Comparison of ENCODE assay signal across 19 cellular contexts in the genomic region with DNA sequence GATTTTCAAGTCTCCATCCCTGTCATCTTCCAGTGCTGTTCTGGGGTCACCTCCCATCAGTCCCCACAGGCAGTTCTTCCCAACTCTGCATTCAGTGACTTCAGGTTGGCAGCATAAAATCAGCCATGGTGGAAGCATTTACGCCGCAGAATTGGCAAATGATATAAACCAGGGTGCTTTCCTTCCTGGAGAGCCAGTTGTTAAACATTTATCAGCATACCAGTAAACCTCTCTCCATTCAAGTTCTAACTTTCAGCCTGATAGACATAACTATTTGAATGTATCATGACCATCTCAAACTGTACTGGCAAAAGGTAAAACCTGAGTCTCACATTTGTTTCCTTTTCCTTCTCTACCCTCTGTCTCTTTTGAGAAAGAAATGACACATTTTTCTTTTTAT.
"Had no signal": no experiment of that assay in that cellular context is flagged by ENCODE, and none has a peak within 500 bp of the region (broad histone marks: within the 10 kb centered on the region; RNA-seq: fewer than 3 reads in every experiment).

No MANE protein-coding gene starts in this region.

- H3K9ac ChIP-seq: SK-N-SH had no signal

- DNase-seq: IMR-90, Karpas-422, MM.1S, NCI-H1092 treated with DMSO at 0.1 percent for 48 hours, NCI-H1436, NCI-H187, NCI-H2029, NCI-H2081 treated with DMSO at 0.1 percent for 48 hours, NCI-H2171, NCI-H226, NCI-H446, NCI-H510A, NCI-H69, NCI-H774, Right ventricle myocardium superior, RPMI8226, SK-N-SH had no signal

- H3K4me1 ChIP-seq: SJSA1 had no signal

- H3K36me3 ChIP-seq: SJSA1 had no signal

- H3K27ac ChIP-seq: SJSA1 had no signal

- H3K4me2 ChIP-seq: SK-N-SH had no signal

- ATAC-seq: HepG2 had no signal

- H3K9me3 ChIP-seq: SJSA1, SK-N-SH had no signal

- H3K4me3 ChIP-seq: SJSA1 had no signal
